In the genomic region with DNA sequence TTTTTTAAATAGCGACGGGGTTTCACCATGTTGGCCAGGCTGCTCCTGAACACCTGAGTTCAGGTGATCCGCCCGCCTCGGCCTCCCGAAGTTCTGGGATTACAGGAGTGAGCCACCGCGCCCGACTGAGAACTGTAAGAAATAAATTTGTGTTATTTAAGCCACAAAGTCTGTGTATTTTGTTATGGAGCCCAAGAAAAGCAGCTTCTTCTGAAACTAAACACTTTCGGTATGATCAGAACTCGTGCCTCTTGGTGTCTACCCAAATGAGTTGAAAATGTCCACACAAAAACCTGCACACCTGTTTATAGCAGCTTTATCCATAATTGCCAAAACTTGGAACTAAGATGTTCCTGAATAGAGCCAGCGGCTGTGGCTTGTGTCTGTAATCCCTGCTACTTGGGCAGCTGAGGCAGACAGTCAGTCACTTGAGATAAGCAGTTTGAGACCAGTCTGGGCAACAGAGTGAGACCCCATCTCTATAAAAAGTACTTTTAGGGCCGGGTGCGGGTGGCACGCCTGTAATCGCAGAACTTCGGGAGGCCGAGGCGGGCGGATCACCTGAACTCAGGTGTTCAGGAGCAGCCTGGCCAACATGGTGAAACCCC, we compare ENCODE assay signal across 10 cellular contexts. TPM values are rescaled to one million over a fixed set of nuclear protein-coding genes. Genes with fewer than 3 reads are reported as not detected.
DNase-seq lines count a peak whose midpoint lies in the region; ATAC-seq lines count a peak whose summit lies in the region.
"Not testable (repeated sequence)": the region's sequence is repeated elsewhere in the genome, so short reads cannot be mapped to it uniquely, and the experiment has no call there.
"Had no signal": no experiment of that assay in that cellular context is flagged by ENCODE, and none has a peak within 500 bp of the region (broad histone marks: within the 10 kb centered on the region; RNA-seq: fewer than 3 reads in every experiment).

No MANE protein-coding gene starts in this region.

- CTCF ChIA-PET in T-cell (lab: Charles Lee); naive thymus-derived CD4-positive, alpha-beta T cell (lab: Charles Lee): not testable (repeated sequence)

- POLR2A ChIA-PET in T-cell (lab: Charles Lee); naive thymus-derived CD4-positive, alpha-beta T cell (lab: Charles Lee): not testable (repeated sequence)

- H3K4me3 ChIP-seq in naive thymus-derived CD4-positive, alpha-beta T cell (ENCODE audit: low read length) = not testable (repeated sequence)

- H3K4me1 ChIP-seq in naive thymus-derived CD4-positive, alpha-beta T cell (ENCODE audit: control insufficient read depth in 2 of 2, insufficient read depth in 2 of 2, low read length in 2 of 2) = not testable (repeated sequence)

- not testable (repeated sequence) for H3K36me3 ChIP-seq in naive thymus-derived CD4-positive, alpha-beta T cell (ENCODE audit: control insufficient read depth in 2 of 3, insufficient read depth in 3 of 3, low read length in 3 of 3)

- intact Hi-C loops in naive thymus-derived CD4-positive, alpha-beta T cell (cut with micrococcal nuclease) = not testable (repeated sequence)

- DNase-seq in T-cell; epithelial cell of prostate (ENCODE audit: low read depth, low spot score); naive thymus-derived CD4-positive, alpha-beta T cell: not testable (repeated sequence)

- H3K27me3 ChIP-seq in naive thymus-derived CD4-positive, alpha-beta T cell (ENCODE audit: control insufficient read depth in 2 of 2, insufficient read depth in 2 of 2, low read length in 2 of 2) = not testable (repeated sequence)

- H3K27ac Mint-ChIP-seq in T-cell = not testable (repeated sequence)
- peak overlapping the region in 1 of 9 donors; percentile 82 for H3K27ac Mint-ChIP-seq in naive thymus-derived CD4-positive, alpha-beta T cell

- not testable (repeated sequence) for H3K9me3 Mint-ChIP-seq in T-cell; naive thymus-derived CD4-positive, alpha-beta T cell

- H3K9me3 ChIP-seq in naive thymus-derived CD4-positive, alpha-beta T cell (ENCODE audit: control insufficient read depth in 2 of 3, low read length in 3 of 3) = not testable (repeated sequence)

- peak overlapping the region; percentile 59 for H3K27ac ChIP-seq in epithelial cell of prostate
- not testable (repeated sequence) for H3K27ac ChIP-seq in naive thymus-derived CD4-positive, alpha-beta T cell (ENCODE audit: low read depth, low read length)

- not testable (repeated sequence) for H3K4me1 Mint-ChIP-seq in T-cell; naive thymus-derived CD4-positive, alpha-beta T cell

- H3K36me3 Mint-ChIP-seq in T-cell; naive thymus-derived CD4-positive, alpha-beta T cell: not testable (repeated sequence)

- not testable (repeated sequence) for H3K27me3 Mint-ChIP-seq in T-cell; naive thymus-derived CD4-positive, alpha-beta T cell

- peak; percentile 61 for ATAC-seq in GM18867 (IDR thresholded peaks at IDR 0.05; ENCODE audit: unreplicated experiment)
- ATAC-seq in GM21367 (IDR thresholded peaks at IDR 0.05; ENCODE audit: unreplicated experiment) = peak; percentile 59
- peak; percentile 67 for ATAC-seq in HG02642 (IDR thresholded peaks at IDR 0.05; ENCODE audit: poor library complexity, unreplicated experiment)
- ATAC-seq in HG03280 (IDR thresholded peaks at IDR 0.05; ENCODE audit: unreplicated experiment) = peak; percentile 67
- peak; percentile 67 to 76 (median 70) for ATAC-seq in T-cell (replicated peaks in 1 of 4)
- peak; percentile 74 for ATAC-seq in naive thymus-derived CD4-positive, alpha-beta T cell

- H3K4me3 Mint-ChIP-seq in T-cell = peak overlapping the region in 1 of 3 donors; percentile 67
- peak overlapping the region in 1 of 10 donors; percentile 74 for H3K4me3 Mint-ChIP-seq in naive thymus-derived CD4-positive, alpha-beta T cell

RNA-seq across cellular contexts. Expression of gene GRAP, which starts 16.1 kb away (rescaled TPM):
- 10 to 100 TPM; 26.5 to 95.2 (median 74.0) TPM for total RNA-seq in T-cell
- 10 to 100 TPM; 31.9 to 85.5 (median 45.6) TPM for total RNA-seq in naive thymus-derived CD4-positive, alpha-beta T cell
- polyA plus RNA-seq in naive thymus-derived CD4-positive, alpha-beta T cell = 100 to 1,000 TPM in 1 of 2 donors, 10 to 100 TPM in 1; 97.6 to 162 TPM
- total RNA-seq: bronchial epithelial cell, fibroblast of lung, progenitor cell of endocrine pancreas had no signal

RNA-seq across cellular contexts. Expression of gene FAM83G, which starts 58.3 kb away (rescaled TPM):
- 10 to 100 TPM in 3 of 5 donors, 1 to 10 TPM in 2; 4.9 to 23.3 (median 20.8) TPM for total RNA-seq in T-cell
- total RNA-seq in naive thymus-derived CD4-positive, alpha-beta T cell = 1 to 10 TPM; 3.9 to 9.1 (median 6.9) TPM
- 1 to 10 TPM; 1.6 to 3.6 TPM for polyA plus RNA-seq in naive thymus-derived CD4-positive, alpha-beta T cell
